ENCODE assay signal across 14 cellular contexts in genomic region chr7:2266911-2267310, GRCh38. TPM values are rescaled to one million over a fixed set of nuclear protein-coding genes. Genes with fewer than 3 reads are reported as not detected.
A peak's percentile ranks its signal among the peaks of the same experiment; 100 is the strongest.
DNase-seq lines count a peak whose midpoint lies in the region; ATAC-seq and TF ChIP-seq lines count a peak whose summit lies in the region.
"Had no signal": no experiment of that assay in that cellular context is flagged by ENCODE, and none has a peak within 500 bp of the region (broad histone marks: within the 10 kb centered on the region; RNA-seq: fewer than 3 reads in every experiment).

No MANE protein-coding gene starts in this region.

- H3K27ac ChIP-seq in osteoblast (ENCODE audit: low read depth, low read length) = no peak overlapping the region
- no peak overlapping the region for H3K27ac ChIP-seq in CD4-positive, alpha-beta T cell (ENCODE audit: low read depth, low read length)

- H3K9me3 Mint-ChIP-seq in endothelial cell (ENCODE audit: unreplicated experiment) = peaks cover 3% of the 10 kb centered on the region
- no peaks in the 10 kb centered on the region for H3K9me3 Mint-ChIP-seq in CD4-positive, alpha-beta T cell
- H3K9me3 Mint-ChIP-seq: activated CD4-positive, alpha-beta T cell treated with anti-CD3 and anti-CD28 coated beads, Interleukin-2, amount 10 ng/mL, durations not matched to agents 7 days and 5 days; IgD-negative memory B cell had no signal

- H3K27ac Mint-ChIP-seq in endothelial cell (ENCODE audit: unreplicated experiment) = no peak overlapping the region
- H3K27ac Mint-ChIP-seq in CD4-positive, alpha-beta T cell = no peak overlapping the region
- H3K27ac Mint-ChIP-seq: activated CD4-positive, alpha-beta T cell treated with anti-CD3 and anti-CD28 coated beads, Interleukin-2, amount 10 ng/mL, durations not matched to agents 7 days and 5 days; IgD-negative memory B cell had no signal

- intact Hi-C loops in CD4-positive, alpha-beta T cell (cut with DNase I, micrococcal nuclease) = no loop called here

- CTCF ChIA-PET in CD4-positive, alpha-beta T cell (lab: Charles Lee) = no interaction called here

- H2AFZ ChIP-seq in osteoblast (ENCODE audit: low read length) = no peak overlapping the region

- no peaks in the 10 kb centered on the region for H3K27me3 ChIP-seq in osteoblast (ENCODE audit: insufficient read depth, low read length)
- no peaks in the 10 kb centered on the region for H3K27me3 ChIP-seq in CD4-positive, alpha-beta T cell (ENCODE audit: control insufficient read depth, insufficient read depth, low read length)

- H3K4me1 ChIP-seq in osteoblast (ENCODE audit: insufficient read depth, low read length) = no peaks in the 10 kb centered on the region

- TF ChIP-seq CTCF in endothelial cell (IDR thresholded peaks at IDR 0.05; ENCODE audit: unreplicated experiment) (no peak), osteoblast (IDR thresholded peaks at IDR 0.05; ENCODE audit: extremely low read depth, low read depth, low read length) (no peak)
- TF ChIP-seq CTCF in CD4-positive, alpha-beta T cell (IDR thresholded peaks at IDR 0.05) = no peak

- peaks cover 2% of the 10 kb centered on the region for H3K4me1 Mint-ChIP-seq in endothelial cell (ENCODE audit: unreplicated experiment)
- H3K4me1 Mint-ChIP-seq in CD4-positive, alpha-beta T cell (ENCODE audit: low read depth) = peaks cover 1% of the 10 kb centered on the region

- no peak overlapping the region for H3K4me3 ChIP-seq in osteoblast (ENCODE audit: insufficient read depth, low read length)

- peak overlapping the region; percentile 42 for H3K4me3 Mint-ChIP-seq in endothelial cell (ENCODE audit: unreplicated experiment)
- no peak overlapping the region for H3K4me3 Mint-ChIP-seq in CD4-positive, alpha-beta T cell
- H3K4me3 Mint-ChIP-seq: activated CD4-positive, alpha-beta T cell treated with anti-CD3 and anti-CD28 coated beads, Interleukin-2, amount 10 ng/mL, durations not matched to agents 7 days and 5 days had no signal

- H4K20me1 ChIP-seq in osteoblast (ENCODE audit: insufficient read depth, low read length) = no peaks in the 10 kb centered on the region

- ATAC-seq in HG02588 (IDR thresholded peaks at IDR 0.05; ENCODE audit: unreplicated experiment) (no peak), HG02798 (IDR thresholded peaks at IDR 0.05; ENCODE audit: poor library complexity, unreplicated experiment) (no peak)
- no peak for ATAC-seq in CD4-positive, alpha-beta T cell (ENCODE audit: poor library complexity)

- DNase-seq in EL (peak; percentile 88), NCI-H82 (lab: John Stamatoyannopoulos, UW) (peak; percentile 95), endothelial cell (ENCODE audit: low spot score) (no peak), osteoblast (ENCODE audit: insufficient read length, low spot score, missing footprints) (peak; percentile 78), kidney glomerular epithelial cell (lab: John Stamatoyannopoulos, UW) (no peak)
- no peak for DNase-seq in CD4-positive, alpha-beta T cell
- DNase-seq: activated CD4-positive, alpha-beta T cell treated with anti-CD3 and anti-CD28 coated beads, Interleukin-2, amount 10 ng/mL, durations not matched to agents 7 days and 5 days; effector memory CD4-positive, alpha-beta T cell; mesendoderm; occipital lobe; substantia nigra had no signal

- no peaks in the 10 kb centered on the region for H3K9me3 ChIP-seq in osteoblast (ENCODE audit: low read depth, low read length)
- H3K9me3 ChIP-seq in CD4-positive, alpha-beta T cell (ENCODE audit: control insufficient read depth, low read length) = no peaks in the 10 kb centered on the region

- POLR2A ChIA-PET in CD4-positive, alpha-beta T cell (lab: Charles Lee) = no interaction called here

- no peaks in the 10 kb centered on the region for H3K79me2 ChIP-seq in osteoblast (ENCODE audit: insufficient read depth, low read length)

- no peak overlapping the region for H3K4me2 ChIP-seq in osteoblast (ENCODE audit: insufficient read depth, low read length)

- peaks cover 12% of the 10 kb centered on the region for H3K36me3 ChIP-seq in osteoblast (ENCODE audit: insufficient read depth, low read length)

- H3K27me3 Mint-ChIP-seq in endothelial cell (ENCODE audit: unreplicated experiment) = peaks cover 6% of the 10 kb centered on the region
- H3K27me3 Mint-ChIP-seq in CD4-positive, alpha-beta T cell = no peaks in the 10 kb centered on the region
- H3K27me3 Mint-ChIP-seq: activated CD4-positive, alpha-beta T cell treated with anti-CD3 and anti-CD28 coated beads, Interleukin-2, amount 10 ng/mL, durations not matched to agents 7 days and 5 days; IgD-negative memory B cell had no signal

- peaks cover 28% of the 10 kb centered on the region for H3K36me3 Mint-ChIP-seq in endothelial cell (ENCODE audit: low read depth, unreplicated experiment)
- H3K36me3 Mint-ChIP-seq in CD4-positive, alpha-beta T cell (ENCODE audit: low read depth) = peaks cover 12% of the 10 kb centered on the region

RNA-seq across cellular contexts. Expression of gene NUDT1, which starts 24.9 kb away (rescaled TPM):
- total RNA-seq in endothelial cell (ENCODE audit: unreplicated experiment) (14.2 TPM), osteoblast (18.5 and 21.8 TPM in 2 replicates)
- total RNA-seq in CD4-positive, alpha-beta T cell = 10 to 100 TPM; 12.8 to 13.0 TPM

RNA-seq across cellular contexts. Expression of gene MRM2, which starts 24.9 kb away (rescaled TPM):
- total RNA-seq in endothelial cell (ENCODE audit: unreplicated experiment) (19.1 TPM), osteoblast (21.4 and 21.5 TPM in 2 replicates)
- 1 to 10 TPM; 3.6 to 3.7 TPM for total RNA-seq in CD4-positive, alpha-beta T cell

RNA-seq across cellular contexts. Expression of gene MAD1L1, which starts 34.2 kb away (rescaled TPM):
- 43.3 TPM for total RNA-seq in endothelial cell (ENCODE audit: unreplicated experiment)
- 66.2 and 72.2 TPM in 2 replicates for total RNA-seq in osteoblast
- total RNA-seq in CD4-positive, alpha-beta T cell = 100 to 1,000 TPM; 157 to 160 TPM

RNA-seq across cellular contexts. Expression of gene SNX8, which starts 47.3 kb away (rescaled TPM):
- total RNA-seq in endothelial cell (ENCODE audit: unreplicated experiment) (40.7 TPM), osteoblast (16.3 and 25.0 TPM in 2 replicates)
- total RNA-seq in CD4-positive, alpha-beta T cell = 1 to 10 TPM; 4.2 to 4.5 TPM

Comparison
In these comparisons a context has a peak if more than half of its experiments do, and no peak if none do; other contexts are left out.
1. DNase-seq: peak in EL (single experiment), NCI-H82 (single experiment) and osteoblast (single experiment); none in endothelial cell (single experiment), kidney glomerular epithelial cell (single experiment) and CD4-positive, alpha-beta T cell (0 of 10).